22 cellular contexts compared by ENCODE assay signal in genomic region chr1:150479927-150480352, GRCh38. TPM values are rescaled to one million over a fixed set of nuclear protein-coding genes. Genes with fewer than 3 reads are reported as not detected.
"Had no signal": no experiment of that assay in that cellular context is flagged by ENCODE, and none has a peak within 500 bp of the region (broad histone marks: within the 10 kb centered on the region; RNA-seq: fewer than 3 reads in every experiment).

No MANE protein-coding gene starts in this region.

- DNase-seq: activated CD4-positive, alpha-beta T cell treated with anti-CD3 and anti-CD28 coated beads, Interleukin-2, amount 10 ng/mL, durations not matched to agents 24 days and 14 days; activated CD8-positive, alpha-beta memory T cell treated with anti-CD3 and anti-CD28 coated beads, Interleukin-2, amount 50 U/mL, for 4 hours; activated CD8-positive, alpha-beta T cell treated with anti-CD3 and anti-CD28 coated beads, Interleukin-2, amount 10 ng/mL, durations not matched to agents 7 days and 5 days; activated naive CD4-positive, alpha-beta T cell treated with anti-CD3 and anti-CD28 coated beads, Interleukin-2, amount 10 ng/mL, durations not matched to agents 7 days and 5 days; activated T-cell treated with anti-CD3 and anti-CD28 coated beads, Interleukin-2, amount 50 U/mL, for 4 hours; amniotic stem cell; effector CD8-positive, alpha-beta T cell; foreskin fibroblast; glutamatergic neuron; hypothalamus; right cardiac atrium; stimulated activated CD4-positive, alpha-beta T cell treated with anti-CD3 and anti-CD28 coated beads, Interleukin-4, amount 100 ng/mL, for 1 hour; stimulated activated naive CD8-positive, alpha-beta T cell treated with anti-CD3 and anti-CD28 coated beads, Interleukin-15, amount 100 ng/mL, for 72 hours; T1000; transverse colon had no signal

- ATAC-seq: activated CD8-positive, alpha-beta T cell treated with anti-CD3 and anti-CD28 coated beads, Interleukin-2, amount 10 ng/mL, durations not matched to agents 7 days and 5 days; activated T-cell treated with anti-CD3 and anti-CD28 coated beads, Interleukin-2, amount 50 U/mL, for 4 hours; right cardiac atrium; stimulated activated naive CD8-positive, alpha-beta T cell treated with anti-CD3 and anti-CD28 coated beads, Interleukin-15, amount 100 ng/mL, for 72 hours had no signal

RNA-seq across cellular contexts. Expression of gene FALEC, which starts 35.6 kb away (rescaled TPM):
- total RNA-seq: activated CD4-positive, alpha-beta T cell treated with anti-CD3 and anti-CD28 coated beads, Interleukin-2, amount 10 ng/mL, durations not matched to agents 24 days and 14 days; activated CD8-positive, alpha-beta T cell treated with anti-CD3 and anti-CD28 coated beads, Interleukin-2, amount 10 ng/mL, durations not matched to agents 7 days and 5 days; chondrocyte; lung microvascular endothelial cell; myocyte; smooth muscle cell; suprapubic skin; T-helper 1 cell treated with Interleukin-12 subunit alpha and Interleukin-12 subunit beta and Interleukin-4 antibody, amounts not matched to agents 30 ng/mL and 1 ng/mL, for 36 hours; transverse colon; vagina had no signal
